ENCODE assay signal across 8 cellular contexts in genomic region chr4:185811509-185812364, GRCh38. TPM values are rescaled to one million over a fixed set of nuclear protein-coding genes. Genes with fewer than 3 reads are reported as not detected.
DNase-seq lines count a peak whose midpoint lies in the region; ATAC-seq and TF ChIP-seq lines count a peak whose summit lies in the region.

A gene with protein sequence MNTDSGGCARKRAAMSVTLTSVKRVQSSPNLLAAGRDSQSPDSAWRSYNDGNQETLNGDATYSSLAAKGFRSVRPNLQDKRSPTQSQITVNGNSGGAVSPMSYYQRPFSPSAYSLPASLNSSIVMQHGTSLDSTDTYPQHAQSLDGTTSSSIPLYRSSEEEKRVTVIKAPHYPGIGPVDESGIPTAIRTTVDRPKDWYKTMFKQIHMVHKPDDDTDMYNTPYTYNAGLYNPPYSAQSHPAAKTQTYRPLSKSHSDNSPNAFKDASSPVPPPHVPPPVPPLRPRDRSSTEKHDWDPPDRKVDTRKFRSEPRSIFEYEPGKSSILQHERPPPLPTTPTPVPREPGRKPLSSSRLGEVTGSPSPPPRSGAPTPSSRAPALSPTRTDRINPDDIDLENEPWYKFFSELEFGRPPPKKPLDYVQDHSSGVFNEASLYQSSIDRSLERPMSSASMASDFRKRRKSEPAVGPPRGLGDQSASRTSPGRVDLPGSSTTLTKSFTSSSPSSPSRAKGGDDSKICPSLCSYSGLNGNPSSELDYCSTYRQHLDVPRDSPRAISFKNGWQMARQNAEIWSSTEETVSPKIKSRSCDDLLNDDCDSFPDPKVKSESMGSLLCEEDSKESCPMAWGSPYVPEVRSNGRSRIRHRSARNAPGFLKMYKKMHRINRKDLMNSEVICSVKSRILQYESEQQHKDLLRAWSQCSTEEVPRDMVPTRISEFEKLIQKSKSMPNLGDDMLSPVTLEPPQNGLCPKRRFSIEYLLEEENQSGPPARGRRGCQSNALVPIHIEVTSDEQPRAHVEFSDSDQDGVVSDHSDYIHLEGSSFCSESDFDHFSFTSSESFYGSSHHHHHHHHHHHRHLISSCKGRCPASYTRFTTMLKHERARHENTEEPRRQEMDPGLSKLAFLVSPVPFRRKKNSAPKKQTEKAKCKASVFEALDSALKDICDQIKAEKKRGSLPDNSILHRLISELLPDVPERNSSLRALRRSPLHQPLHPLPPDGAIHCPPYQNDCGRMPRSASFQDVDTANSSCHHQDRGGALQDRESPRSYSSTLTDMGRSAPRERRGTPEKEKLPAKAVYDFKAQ (N-terminal part only) (minus strand): TSS chr4:185812194. CDS start chr4:185690571, 121,623 bp downstream.

- H3K4me1 ChIP-seq in HUES64 (ENCODE audit: insufficient read depth, low read length) (peaks cover 31% of the 10 kb centered on the region), SK-N-SH (ENCODE audit: control insufficient read depth in 1 of 2, insufficient read depth in 2 of 2, low read depth in 1 of 2, low read length in 1 of 2) (peaks cover 0 to 22% of the 10 kb centered on the region in 2 experiments; a peak in 2 of 4 replicates), osteoblast (ENCODE audit: insufficient read depth, low read length) (no peaks in the 10 kb centered on the region)

- TF ChIP-seq EP300 in SK-N-SH (IDR thresholded peaks at IDR 0.05; ENCODE audit: borderline replicate concordance in 1 of 2, low read depth in 1 of 2, low read length in 1 of 2) = no peak

- H3K27me3 ChIP-seq in HUES64 (ENCODE audit: insufficient read depth, low read length) (no peaks in the 10 kb centered on the region), SK-N-SH (ENCODE audit: insufficient read depth) (no peaks in the 10 kb centered on the region), osteoblast (ENCODE audit: insufficient read depth, low read length) (no peaks in the 10 kb centered on the region)

- POLR2A ChIA-PET in SK-N-SH (lab: Yijun Ruan, JAX) = interaction anchor here (0.6 to 1.0 kb wide), 4 partner anchors 73 to 332 kb away, joined by 3 to 5 read pairs (median 4); no protein-coding TSS in a partner anchor

- TF ChIP-seq CTCF in SK-N-SH (IDR thresholded peaks at IDR 0.05) (no peak), osteoblast (IDR thresholded peaks at IDR 0.05; ENCODE audit: extremely low read depth, low read depth, low read length) (no peak)

- no peak for TF ChIP-seq RAD21 in SK-N-SH (IDR thresholded peaks at IDR 0.05; ENCODE audit: low read length)

- 85% methylated on average over 19 of the region's 20 CpGs for WGBS in HUES64
- 20% methylated on average over 11 of the region's 20 CpGs for WGBS in SK-N-SH (ENCODE audit: low lambda C conversion rate)

- H3K27ac ChIP-seq in HUES64 (ENCODE audit: low read depth, low read length) = peak within 1 kb of the TSS; percentile 1; the same call in 1 of the 2 replicates
- H3K27ac ChIP-seq in SK-N-SH (ENCODE audit: low read depth in 2 of 2, low read length in 1 of 2) = peak within 1 kb of the TSS in 1 of 2 experiments; percentile 89; a peak in 2 of 4 replicates
- H3K27ac ChIP-seq in osteoblast (ENCODE audit: low read depth, low read length) = no peak within 1 kb of the TSS

- no peaks in the 10 kb centered on the region for H3K9me3 ChIP-seq in HUES64 (ENCODE audit: insufficient read depth, low read depth, low read length)
- H3K9me3 ChIP-seq in SK-N-SH = no peaks in the 10 kb centered on the region
- H3K9me3 ChIP-seq in osteoblast (ENCODE audit: low read depth, low read length) = no peaks in the 10 kb centered on the region

- H4K20me1 ChIP-seq in SK-N-SH (ENCODE audit: insufficient read depth) (no peaks in the 10 kb centered on the region), osteoblast (ENCODE audit: insufficient read depth, low read length) (no peaks in the 10 kb centered on the region)

- H3K9ac ChIP-seq in HUES64 (ENCODE audit: low read depth, low read length) (0 out of 2 replicates have a peak within 1 kb of the TSS, but pooled peaks have one; percentile 9), SK-N-SH (peak within 1 kb of the TSS; percentile 27; the same call in 1 of the 2 replicates)

- peak within 1 kb of the TSS; percentile 69 for H3K4me2 ChIP-seq in SK-N-SH
- H3K4me2 ChIP-seq in osteoblast (ENCODE audit: insufficient read depth, low read length) = peak within 1 kb of the TSS; percentile 72

- H3K4me3 ChIP-seq in HUES64 (ENCODE audit: low read length) (no peak within 1 kb of the TSS), SK-N-SH (ENCODE audit: low read depth in 2 of 2, low read length in 1 of 2) (peak within 1 kb of the TSS; percentile 54 to 56), osteoblast (ENCODE audit: insufficient read depth, low read length) (peak within 1 kb of the TSS; percentile 42)

- peak; percentile 69 for DNase-seq in DMS79 (lab: John Stamatoyannopoulos, UW)
- DNase-seq in SK-N-SH = peak; percentile 78
- peak; percentile 67 for DNase-seq in germinal center (ENCODE audit: low spot score)
- DNase-seq in osteoblast (ENCODE audit: insufficient read length, low spot score, missing footprints) = no peak
- DNase-seq in HCEC 1CT = no peak
- DNase-seq in HuH-7.5 (ENCODE audit: low spot score) = no peak

- peak within 1 kb of the TSS; percentile 94 for H2AFZ ChIP-seq in SK-N-SH (ENCODE audit: low read depth)
- peak within 1 kb of the TSS; percentile 85 for H2AFZ ChIP-seq in osteoblast (ENCODE audit: low read length)

- H3K79me2 ChIP-seq in SK-N-SH (ENCODE audit: insufficient read depth) = no peaks in the 10 kb centered on the region
- H3K79me2 ChIP-seq in osteoblast (ENCODE audit: insufficient read depth, low read length) = no peaks in the 10 kb centered on the region

- H3F3A ChIP-seq in SK-N-SH (replicated peaks; ENCODE audit: insufficient read depth) = no peaks in the 10 kb centered on the region

- CTCF ChIA-PET in SK-N-SH (lab: Yijun Ruan, JAX) = interaction anchor here (1.0 to 2.4 kb wide), 4 partner anchors 36 to 210 kb away, joined by 3 to 7 read pairs (median 4); no protein-coding TSS in a partner anchor

- H3K36me3 ChIP-seq in HUES64 (ENCODE audit: insufficient read depth, low read length) (no peaks in the 10 kb centered on the region), SK-N-SH (replicated peaks in 1 of 2; ENCODE audit: control insufficient read depth in 1 of 2, insufficient read depth in 2 of 2, low read length in 1 of 2) (no peaks in the 10 kb centered on the region), osteoblast (ENCODE audit: insufficient read depth, low read length) (no peaks in the 10 kb centered on the region)

- ATAC-seq in GM21526 (IDR thresholded peaks at IDR 0.05; ENCODE audit: low FRiP score, unreplicated experiment) = peak; percentile 96

- no peaks in the 10 kb centered on the region for H3K9me2 ChIP-seq in SK-N-SH

TF ChIP-seq in SK-N-SH, 30 proteins besides CTCF, POLR2A, EP300 and RAD21:
- TF ChIP-seq MXI1 (IDR thresholded peaks at IDR 0.05; ENCODE audit: low read depth, low read length) (peak; percentile 96), GATA2 (CRISPR knock-in tag; IDR thresholded peaks at IDR 0.05) (0 out of 2 replicates have a peak, but pooled peaks have one; percentile 24), NRF1 (IDR thresholded peaks at IDR 0.05; ENCODE audit: low read depth, low read length) (no peak), FOSL2 (IDR thresholded peaks at IDR 0.05; ENCODE audit: borderline replicate concordance, low read depth) (no peak), USF1 (IDR thresholded peaks at IDR 0.05; ENCODE audit: borderline replicate concordance, low read depth) (no peak), TCF12 (IDR thresholded peaks at IDR 0.05) (no peak), RCOR1 (IDR thresholded peaks at IDR 0.05; ENCODE audit: low read length) (no peak), CHD2 (IDR thresholded peaks at IDR 0.05; ENCODE audit: low read length, partially characterized antibody) (no peak), GABPA (IDR thresholded peaks at IDR 0.05; ENCODE audit: low read depth) (no peak), FOXJ3 (CRISPR knock-in tag; IDR thresholded peaks at IDR 0.05) (0 out of 2 replicates have a peak, but pooled peaks have one; percentile 36), YY1 (IDR thresholded peaks at IDR 0.05; ENCODE audit: low read depth) (peak; percentile 76; the same call in 1 of the 2 replicates), RFX5 (IDR thresholded peaks at IDR 0.05; ENCODE audit: low read length) (0 out of 2 replicates have a peak, but pooled peaks have one; percentile 26)
- TF ChIP-seq, protein P1, sequence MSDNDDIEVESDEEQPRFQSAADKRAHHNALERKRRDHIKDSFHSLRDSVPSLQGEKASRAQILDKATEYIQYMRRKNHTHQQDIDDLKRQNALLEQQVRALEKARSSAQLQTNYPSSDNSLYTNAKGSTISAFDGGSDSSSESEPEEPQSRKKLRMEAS (IDR thresholded peaks at IDR 0.05; ENCODE audit: low read depth) = 0 out of 2 replicates have a peak, but pooled peaks have one; percentile 51
TF ChIP-seq in SK-N-SH: peak in this region for 6.

RNA-seq across cellular contexts. Expression of the gene that starts here (rescaled TPM):
- 27.1 TPM for polyA plus RNA-seq in HUES64 (2013, experiment 1 of 2)
- polyA plus RNA-seq in HUES64 (2013, experiment 2 of 2) = 32.6 TPM
- 2.5 and 3.1 TPM in 2 replicates for polyA plus RNA-seq in SK-N-SH (2012; rRNA removed)
- 1.5 and 2.4 TPM in 2 replicates for polyA plus RNA-seq in SK-N-SH (2012; cell fraction: cytosol; rRNA removed)
- polyA plus RNA-seq in SK-N-SH (2012; cell fraction: nucleus; rRNA removed) = 3.8 and 4.7 TPM in 2 replicates
- total RNA-seq in osteoblast = 50.7 and 85.0 TPM in 2 replicates

Comparison
In these comparisons a context has a peak if more than half of its experiments do, and no peak if none do; other contexts are left out.
1. DNase-seq: peak in DMS79 (single experiment), SK-N-SH (single experiment) and germinal center (single experiment); none in osteoblast (single experiment), HCEC 1CT (single experiment) and HuH-7.5 (single experiment).